In the genomic region with DNA sequence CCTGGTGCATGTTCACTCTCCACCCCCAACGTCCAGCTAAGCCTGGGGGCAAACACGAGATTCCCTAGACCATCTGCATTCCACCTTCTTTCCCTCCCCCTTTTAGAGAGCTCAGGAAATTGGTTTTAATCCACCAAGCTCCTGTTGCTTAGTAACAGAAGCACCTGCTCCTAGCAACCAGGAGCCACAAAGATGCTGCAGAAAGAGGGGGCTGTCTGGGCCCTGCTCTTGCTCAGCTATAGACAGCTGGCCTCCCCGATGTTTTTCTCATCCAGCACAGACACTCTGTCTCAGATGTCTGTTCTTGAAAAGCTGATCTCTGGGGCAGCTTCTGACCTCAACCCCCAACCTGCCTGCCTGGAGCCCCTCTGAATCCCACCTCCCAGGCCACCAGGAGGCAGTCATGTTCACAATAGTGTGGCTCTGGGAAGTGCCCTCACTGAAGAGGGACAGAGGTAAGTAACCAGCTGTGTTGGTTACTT, we compare ENCODE assay signal across 8 cellular contexts.
DNase-seq lines count a peak whose midpoint lies in the region; ATAC-seq, FAIRE-seq and TF ChIP-seq lines count a peak whose summit lies in the region.

No MANE protein-coding gene starts in this region.

- TF ChIP-seq CTCF in D721Med (IDR thresholded peaks at IDR 0.05; ENCODE audit: insufficient read depth, missing control alignments) = no peak

- DNase-seq in D721Med (ENCODE audit: insufficient read length, low spot score) (no peak), SIG-M5 (lab: John Stamatoyannopoulos, UW) (no peak)
- DNase-seq in activated CD4-positive, alpha-beta T cell treated with anti-CD3 and anti-CD28 coated beads for 4 hours = peak; percentile 1 to 5

- peak; percentile 52 for ATAC-seq in HG02885 (IDR thresholded peaks at IDR 0.05; ENCODE audit: poor library complexity, unreplicated experiment)
- ATAC-seq in HG03520 (IDR thresholded peaks at IDR 0.05; ENCODE audit: unreplicated experiment) = no peak
- no peak for ATAC-seq in esophagus mucosa
- no peak for ATAC-seq in GM18511 (IDR thresholded peaks at IDR 0.05; ENCODE audit: unreplicated experiment)

- FAIRE-seq in D721Med (lab: Jason Lieb, UNC) (peak; percentile 70), islet of Langerhans (lab: Jason Lieb, UNC) (peak; percentile 99)

Comparison
In these comparisons a context has a peak if more than half of its experiments do, and no peak if none do; other contexts are left out.
1. DNase-seq: peak in activated CD4-positive, alpha-beta T cell treated with anti-CD3 and anti-CD28 coated beads for 4 hours (2 of 2); none in D721Med (single experiment) and SIG-M5 (single experiment).